Comparison of ENCODE assay signal across 8 cellular contexts in the genomic region with DNA sequence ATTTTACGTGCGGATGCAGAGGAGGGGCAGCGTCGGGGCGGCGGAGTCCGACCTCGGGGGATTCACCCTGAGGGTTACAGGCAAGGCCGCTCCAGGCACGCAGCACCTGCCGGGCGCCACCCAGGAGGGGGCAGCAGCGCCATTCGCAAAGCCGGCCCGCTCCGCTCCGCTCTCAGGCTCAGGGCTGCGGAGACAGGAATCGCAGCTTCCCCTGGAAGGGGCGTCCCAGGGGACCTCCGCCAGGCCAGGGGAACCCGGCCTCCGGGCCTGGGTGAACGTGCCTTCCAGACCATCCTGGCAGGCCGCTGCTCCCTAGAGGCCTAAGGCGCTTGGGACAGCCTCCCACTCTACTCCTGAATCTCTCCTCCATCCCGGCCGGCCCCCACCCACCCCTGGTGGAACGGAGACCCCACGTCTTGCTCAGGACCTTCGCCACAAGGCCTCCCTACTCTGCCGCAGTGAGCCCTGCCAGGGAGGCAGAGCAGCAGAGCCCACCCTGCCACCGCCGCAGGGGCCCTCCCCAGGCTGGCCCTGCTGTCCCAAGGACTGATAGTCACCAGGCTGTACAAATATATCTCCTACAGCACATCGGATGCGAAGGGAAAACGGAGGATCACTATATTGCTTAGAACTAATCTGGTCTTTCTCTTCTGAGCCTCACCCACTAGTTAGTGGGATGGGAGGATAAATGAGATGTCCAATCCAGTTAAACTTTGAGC.
A peak's percentile ranks its signal among the peaks of the same experiment; 100 is the strongest.
DNase-seq lines count a peak whose midpoint lies in the region; ATAC-seq, FAIRE-seq and TF ChIP-seq lines count a peak whose summit lies in the region.

No MANE protein-coding gene starts in this region.

- H3K9me3 ChIP-seq in A549 (no peaks in the 10 kb centered on the region), RWPE2 (ENCODE audit: severe bottlenecking) (no peaks in the 10 kb centered on the region), hepatocyte (ENCODE audit: low read depth) (no peaks in the 10 kb centered on the region), gastrocnemius medialis (no peaks in the 10 kb centered on the region)

- intact Hi-C loops in gastrocnemius medialis (cut with DNase I; ENCODE audit: low total_unique reads) = no loop called here

- H3K4me2 ChIP-seq in A549 (no peak overlapping the region), hepatocyte (peak overlapping the region; percentile 83)

- no peaks in the 10 kb centered on the region for H3K79me2 ChIP-seq in hepatocyte

- peak overlapping the region; percentile 28 for H3K27ac Mint-ChIP-seq in activated naive CD8-positive, alpha-beta T cell treated with anti-CD3 and anti-CD28 coated beads for 36 hours

- H3K36me3 Mint-ChIP-seq in activated naive CD8-positive, alpha-beta T cell treated with anti-CD3 and anti-CD28 coated beads for 36 hours = no peaks in the 10 kb centered on the region

- POLR2A ChIA-PET in A549 (lab: Yijun Ruan, JAX) = interaction anchor here (1.7 kb wide), 1 partner anchor 290 kb away, joined by 3 read pairs; no protein-coding TSS in a partner anchor

- TF ChIP-seq POLR2A in A549 (IDR thresholded peaks at IDR 0.05; ENCODE audit: low read length) (no peak), gastrocnemius medialis (IDR thresholded peaks at IDR 0.05) (no peak)

- H3K4me1 ChIP-seq in A549 (no peaks in the 10 kb centered on the region), RWPE2 (ENCODE audit: insufficient read depth, poor library complexity, severe bottlenecking) (peaks cover 3% of the 10 kb centered on the region), hepatocyte (ENCODE audit: insufficient read depth) (peaks cover 25% of the 10 kb centered on the region), gastrocnemius medialis (no peaks in the 10 kb centered on the region)

- 73% methylated on average over 24 of the region's 38 CpGs for WGBS in A549 (ENCODE audit: missing lambda C conversion rate)
- WGBS in hepatocyte (ENCODE audit: low lambda C conversion rate, missing lambda C conversion rate) = 28% methylated on average over 22 of the region's 38 CpGs

- no peaks in the 10 kb centered on the region for H4K20me1 ChIP-seq in hepatocyte (ENCODE audit: insufficient read depth, poor library complexity, severe bottlenecking)

- TF ChIP-seq RAD21 in A549 (conservative IDR thresholded peaks at IDR 0.05 in 1 of 2, IDR thresholded peaks at IDR 0.05 in 1 of 2) = peak; percentile 39 to 44; a peak in 4 of 5 replicates

- H3K4me3 ChIP-seq in A549 (no peak overlapping the region), RWPE2 (ENCODE audit: severe bottlenecking) (no peak overlapping the region), hepatocyte (no peak overlapping the region), gastrocnemius medialis (no peak overlapping the region)

- in situ Hi-C loops in gastrocnemius medialis (cut with MboI; ENCODE audit: low sequenced_read_pairs in 4 of 4) = loop anchor here in 1 of 4 donors (25.0 kb wide), 1 partner anchor 92 kb away; no protein-coding TSS in a partner anchor

- peaks cover 5% of the 10 kb centered on the region for H3K9me3 Mint-ChIP-seq in activated naive CD8-positive, alpha-beta T cell treated with anti-CD3 and anti-CD28 coated beads for 36 hours

- H3K4me3 Mint-ChIP-seq in activated naive CD8-positive, alpha-beta T cell treated with anti-CD3 and anti-CD28 coated beads for 36 hours = no peak overlapping the region

- H3K4me1 Mint-ChIP-seq in activated naive CD8-positive, alpha-beta T cell treated with anti-CD3 and anti-CD28 coated beads for 36 hours = peaks cover 7% of the 10 kb centered on the region

- CTCF ChIA-PET in A549 (lab: Yijun Ruan, JAX) = interaction anchor here (0.6 to 1.2 kb wide), 2 partner anchors 10 to 297 kb away, joined by 4 to 6 read pairs; no protein-coding TSS in a partner anchor

- H3K27ac ChIP-seq in A549 = no peak overlapping the region
- no peak overlapping the region for H3K27ac ChIP-seq in RWPE2 (ENCODE audit: poor library complexity, severe bottlenecking)
- no peak overlapping the region for H3K27ac ChIP-seq in hepatocyte
- no peak overlapping the region for H3K27ac ChIP-seq in gastrocnemius medialis

- TF ChIP-seq CTCF in A549 (IDR thresholded peaks at IDR 0.05) (peak; percentile 26; the same call in 2 of the 3 replicates), RWPE2 (IDR thresholded peaks at IDR 0.05; ENCODE audit: poor library complexity, severe bottlenecking) (peak; percentile 68), hepatocyte (IDR thresholded peaks at IDR 0.05; ENCODE audit: poor library complexity) (peak; percentile 81), gastrocnemius medialis (IDR thresholded peaks at IDR 0.05 in 4 of 5, conservative IDR thresholded peaks at IDR 0.05 in 1 of 5) (peak; percentile 14 to 49 (median 39))

- ATAC-seq in A549 (peak; percentile 64 to 84; a peak in 4 of 6 replicates), GM18907 (IDR thresholded peaks at IDR 0.05; ENCODE audit: unreplicated experiment) (peak; percentile 95), HG03097 (IDR thresholded peaks at IDR 0.05; ENCODE audit: low FRiP score, unreplicated experiment) (peak; percentile 86), RWPE2 (ENCODE audit: low read depth) (peak; percentile 90), gastrocnemius medialis (peak in 1 of 2 donors; percentile 29)

- peak overlapping the region; percentile 60 for H2AFZ ChIP-seq in hepatocyte

- no peaks in the 10 kb centered on the region for H3K9me2 ChIP-seq in hepatocyte (replicated peaks; ENCODE audit: insufficient read depth)

- TF ChIP-seq EP300 in A549 (IDR thresholded peaks at IDR 0.05) = no peak

- peaks cover 33% of the 10 kb centered on the region for H3K27me3 Mint-ChIP-seq in activated naive CD8-positive, alpha-beta T cell treated with anti-CD3 and anti-CD28 coated beads for 36 hours

- H3K36me3 ChIP-seq in RWPE2 (ENCODE audit: low read depth) (no peaks in the 10 kb centered on the region), hepatocyte (replicated peaks; ENCODE audit: insufficient read depth, low read depth) (no peaks in the 10 kb centered on the region), gastrocnemius medialis (no peaks in the 10 kb centered on the region)

- DNase-seq in A549 (ENCODE audit: low read depth in 1 of 2, low spot score in 1 of 2) (peak in 1 of 2 experiments; percentile 10), RWPE2 (ENCODE audit: low spot score) (no peak), hepatocyte (ENCODE audit: low spot score) (peak; percentile 90), gastrocnemius medialis (peak; percentile 14 to 36), DMS153 treated with DMSO at 0.1 percent for 48 hours (lab: John Stamatoyannopoulos, UW; ENCODE audit: unreplicated experiment) (no peak)
- DNase-seq in activated naive CD8-positive, alpha-beta T cell treated with anti-CD3 and anti-CD28 coated beads for 36 hours = peak; percentile 77

- H3K27me3 ChIP-seq in RWPE2 (ENCODE audit: insufficient read depth, poor library complexity, severe bottlenecking) (no peaks in the 10 kb centered on the region), hepatocyte (no peaks in the 10 kb centered on the region), gastrocnemius medialis (no peaks in the 10 kb centered on the region)

- FAIRE-seq in A549 (lab: Jason Lieb, UNC) = no peak

TF ChIP-seq in A549, 52 proteins besides CTCF, POLR2A, EP300 and RAD21:
- TF ChIP-seq SMC3 (IDR thresholded peaks at IDR 0.05) (0 out of 3 replicates have a peak, but pooled peaks have one; percentile 16), NR3C1 (IDR thresholded peaks at IDR 0.05) (no peak)
TF ChIP-seq in A549: peak in this region for 1.

Comparison
In these comparisons a context has a peak if more than half of its experiments do, and no peak if none do; other contexts are left out.
1. DNase-seq: peak in activated naive CD8-positive, alpha-beta T cell treated with anti-CD3 and anti-CD28 coated beads for 36 hours (single experiment), hepatocyte (single experiment) and gastrocnemius medialis (2 of 2); none in RWPE2 (single experiment) and DMS153 treated with DMSO at 0.1 percent for 48 hours (single experiment).
2. CTCF ChIP-seq: peak in every context shown above with its lines; median percentile 81 in hepatocyte; 68 in RWPE2; 39 in gastrocnemius medialis; 26 in A549.